Comparison of ENCODE assay signal across 18 cellular contexts in genomic region chr14:73260574-73260973, GRCh38.
"Had no signal": no experiment of that assay in that cellular context is flagged by ENCODE, and none has a peak within 500 bp of the region (broad histone marks: within the 10 kb centered on the region; RNA-seq: fewer than 3 reads in every experiment).

No MANE protein-coding gene starts in this region.

- H3K9me3 Mint-ChIP-seq: memory B cell; natural killer cell treated with Interleukin-12 subunit alpha and Interleukin-12 subunit beta and Interleukin-15 and Interleukin-18, amount 100 ng/mL, for 72 hours; neural progenitor cell; stimulated activated naive B cell treated with anti-CD40 and anti-IgM and Interleukin-4, amounts not matched to agents 10 μg/mL and 1 μg/mL and 100 μg/mL, for 72 hours; stimulated activated naive CD8-positive, alpha-beta T cell treated with anti-CD3 and anti-CD28 coated beads, Interleukin-15, amount 100 ng/mL, for 72 hours had no signal

- H3K4me3 Mint-ChIP-seq: memory B cell; natural killer cell treated with Interleukin-12 subunit alpha and Interleukin-12 subunit beta and Interleukin-15 and Interleukin-18, amount 100 ng/mL, for 72 hours; neural progenitor cell; stimulated activated naive B cell treated with anti-CD40 and anti-IgM and Interleukin-4, amounts not matched to agents 10 μg/mL and 1 μg/mL and 100 μg/mL, for 72 hours; stimulated activated naive CD8-positive, alpha-beta T cell treated with anti-CD3 and anti-CD28 coated beads, Interleukin-15, amount 100 ng/mL, for 72 hours had no signal

- DNase-seq: cortex of kidney; effector CD8-positive, alpha-beta T cell; foreskin melanocyte; hippocampal formation; kidney glomerular epithelial cell; lower lobe of right lung; midbrain; stimulated activated CD4-positive, alpha-beta T cell treated with anti-CD3 and anti-CD28 coated beads, Interleukin-2, amount 100 ng/mL, for 24 hours; stimulated activated CD4-positive, alpha-beta T cell treated with anti-CD3 and anti-CD28 coated beads, Interleukin-4, amount 100 ng/mL, for 4 hours; stimulated activated naive B cell treated with anti-CD40 and anti-IgM and Interleukin-4, amounts not matched to agents 10 μg/mL and 1 μg/mL and 100 μg/mL, for 72 hours; stimulated activated naive CD8-positive, alpha-beta T cell treated with anti-CD3 and anti-CD28 coated beads, Interleukin-15, amount 100 ng/mL, for 72 hours; testis had no signal

- H3K27me3 Mint-ChIP-seq: natural killer cell treated with Interleukin-12 subunit alpha and Interleukin-12 subunit beta and Interleukin-15 and Interleukin-18, amount 100 ng/mL, for 72 hours had no signal

- H3K4me3 ChIP-seq: dorsolateral prefrontal cortex, lower lobe of right lung, neural progenitor cell, testis, tibial nerve had no signal

- H3K9me3 ChIP-seq: lower lobe of right lung, testis, tibial nerve had no signal

- H3K36me3 Mint-ChIP-seq: memory B cell; natural killer cell treated with Interleukin-12 subunit alpha and Interleukin-12 subunit beta and Interleukin-15 and Interleukin-18, amount 100 ng/mL, for 72 hours; neural progenitor cell; stimulated activated naive B cell treated with anti-CD40 and anti-IgM and Interleukin-4, amounts not matched to agents 10 μg/mL and 1 μg/mL and 100 μg/mL, for 72 hours had no signal

- H3K27me3 ChIP-seq: neural progenitor cell, testis, tibial nerve had no signal

- H3K4me1 ChIP-seq: lower lobe of right lung, neural progenitor cell, testis had no signal

- H3K4me1 Mint-ChIP-seq: stimulated activated naive B cell treated with anti-CD40 and anti-IgM and Interleukin-4, amounts not matched to agents 10 μg/mL and 1 μg/mL and 100 μg/mL, for 72 hours had no signal

- H3K27ac Mint-ChIP-seq: memory B cell; natural killer cell treated with Interleukin-12 subunit alpha and Interleukin-12 subunit beta and Interleukin-15 and Interleukin-18, amount 100 ng/mL, for 72 hours; stimulated activated naive B cell treated with anti-CD40 and anti-IgM and Interleukin-4, amounts not matched to agents 10 μg/mL and 1 μg/mL and 100 μg/mL, for 72 hours had no signal

- H3K36me3 ChIP-seq: lower lobe of right lung, neural progenitor cell had no signal

- H3K9ac ChIP-seq: neural progenitor cell had no signal

- H2AFZ ChIP-seq: neural progenitor cell had no signal

- H3K4me2 ChIP-seq: neural progenitor cell had no signal

- H3K27ac ChIP-seq: dorsolateral prefrontal cortex, lower lobe of right lung, neural progenitor cell, testis had no signal

- ATAC-seq: left lobe of liver; lower lobe of right lung; natural killer cell treated with Interleukin-12 subunit alpha and Interleukin-12 subunit beta and Interleukin-15 and Interleukin-18, amount 100 ng/mL, for 72 hours; stimulated activated naive B cell treated with anti-CD40 and anti-IgM and Interleukin-4, amounts not matched to agents 10 μg/mL and 1 μg/mL and 100 μg/mL, for 72 hours; stimulated activated naive CD8-positive, alpha-beta T cell treated with anti-CD3 and anti-CD28 coated beads, Interleukin-15, amount 100 ng/mL, for 72 hours had no signal
